Comparison of ENCODE assay signal across 10 cellular contexts in genomic region chr5:172868436-172868923, GRCh38. TPM values are rescaled to one million over a fixed set of nuclear protein-coding genes. Genes with fewer than 3 reads are reported as not detected.
DNase-seq lines count a peak whose midpoint lies in the region; ATAC-seq and TF ChIP-seq lines count a peak whose summit lies in the region.
"Had no signal": no experiment of that assay in that cellular context is flagged by ENCODE, and none has a peak within 500 bp of the region (broad histone marks: within the 10 kb centered on the region; RNA-seq: fewer than 3 reads in every experiment).

No MANE protein-coding gene starts in this region.

- peak overlapping the region; percentile 75 to 96 (median 90) for H3K4me2 ChIP-seq in BLaER1 treated with 17β-estradiol and CSF1 and Interleukin-3, amounts not matched to agents 10 nM and 100 nM

- H3K4me3 Mint-ChIP-seq in activated CD8-positive, alpha-beta memory T cell treated with anti-CD3 and anti-CD28 coated beads, Interleukin-2, amount 10 ng/mL, durations not matched to agents 7 days and 5 days: no peak overlapping the region

- H3K27me3 ChIP-seq in BLaER1 treated with 17β-estradiol and CSF1 and Interleukin-3, amounts not matched to agents 10 nM and 100 nM: no peaks in the 10 kb centered on the region
- no peaks in the 10 kb centered on the region for H3K27me3 ChIP-seq in psoas muscle (ENCODE audit: insufficient read depth in 3 of 3, low read length in 2 of 3)

- H3K9me3 ChIP-seq in BLaER1 treated with 17β-estradiol and CSF1 and Interleukin-3, amounts not matched to agents 10 nM and 100 nM (replicated peaks in 1 of 11): no peaks in the 10 kb centered on the region
- H3K9me3 ChIP-seq in psoas muscle: no peaks in the 10 kb centered on the region

- H3K4me1 ChIP-seq in BLaER1 treated with 17β-estradiol and CSF1 and Interleukin-3, amounts not matched to agents 10 nM and 100 nM: peaks cover 65 to 99% (median 93%) of the 10 kb centered on the region in 10 experiments
- H3K4me1 ChIP-seq in psoas muscle: peaks cover 91% of the 10 kb centered on the region

- H4K20me1 ChIP-seq in BLaER1 treated with 17β-estradiol and CSF1 and Interleukin-3, amounts not matched to agents 10 nM and 100 nM: peaks cover 5 to 85% (median 19%) of the 10 kb centered on the region in 11 experiments; a peak in 16 of 22 replicates

- WGBS in psoas muscle, 3 donors: 25 to 48% (median 31%) methylated on average over 9 of the region's 9 CpGs

- peak overlapping the region in 5 of 10 experiments; percentile 6 to 37 (median 21); a peak in 5 of 20 replicates for H3K4me3 ChIP-seq in BLaER1 treated with 17β-estradiol and CSF1 and Interleukin-3, amounts not matched to agents 10 nM and 100 nM
- peak overlapping the region; percentile 5 for H3K4me3 ChIP-seq in psoas muscle

- TF ChIP-seq CTCF in psoas muscle (IDR thresholded peaks at IDR 0.05): no peak

- intact Hi-C loops in psoas muscle (cut with DNase I): loop anchor here (2.0 to 10.0 kb wide), 4 partner anchors 34 to 98 kb away; partner anchors contain the start of gene DUSP1 (in 2 of the 2)

- ATAC-seq in SK-N-SH treated with all-trans-retinoic acid at 6 μM for 48 hours (peak; percentile 15), psoas muscle (peak in 3 of 4 donors; percentile 12 to 46 (median 24)), GM19395 (IDR thresholded peaks at IDR 0.05; ENCODE audit: unreplicated experiment) (no peak)
- no peak for ATAC-seq in activated CD8-positive, alpha-beta memory T cell treated with anti-CD3 and anti-CD28 coated beads, Interleukin-2, amount 10 ng/mL, durations not matched to agents 7 days and 5 days

- H3K9me3 Mint-ChIP-seq in activated CD8-positive, alpha-beta memory T cell treated with anti-CD3 and anti-CD28 coated beads, Interleukin-2, amount 10 ng/mL, durations not matched to agents 7 days and 5 days (ENCODE audit: low read depth): no peaks in the 10 kb centered on the region

- peaks cover 0 to 39% (median 4%) of the 10 kb centered on the region in 11 experiments; a peak in 11 of 22 replicates for H3K36me3 ChIP-seq in BLaER1 treated with 17β-estradiol and CSF1 and Interleukin-3, amounts not matched to agents 10 nM and 100 nM
- no peaks in the 10 kb centered on the region for H3K36me3 ChIP-seq in psoas muscle (ENCODE audit: insufficient read depth in 1 of 2, low read depth in 1 of 2)

- no peaks in the 10 kb centered on the region for H3K36me3 Mint-ChIP-seq in activated CD8-positive, alpha-beta memory T cell treated with anti-CD3 and anti-CD28 coated beads, Interleukin-2, amount 10 ng/mL, durations not matched to agents 7 days and 5 days

- DNase-seq in fibroblast of gingiva (ENCODE audit: low read depth): peak; percentile 29
- peak in 1 of 2 donors; percentile 47 for DNase-seq in psoas muscle
- no peak for DNase-seq in central memory CD4-positive, alpha-beta T cell
- DNase-seq in activated CD8-positive, alpha-beta memory T cell treated with anti-CD3 and anti-CD28 coated beads, Interleukin-2, amount 10 ng/mL, durations not matched to agents 7 days and 5 days: no peak
- DNase-seq in GDM1 (lab: John Stamatoyannopoulos, UW): no peak
- DNase-seq: DMS79 treated with DMSO at 0.1 percent for 48 hours, NCI-H1694 had no signal

- peak overlapping the region in 10 of 11 experiments; percentile 73 to 88 (median 84); a peak in 18 of 22 replicates for H3K27ac ChIP-seq in BLaER1 treated with 17β-estradiol and CSF1 and Interleukin-3, amounts not matched to agents 10 nM and 100 nM
- peak overlapping the region; percentile 95 for H3K27ac ChIP-seq in psoas muscle

- H3K4me1 Mint-ChIP-seq in activated CD8-positive, alpha-beta memory T cell treated with anti-CD3 and anti-CD28 coated beads, Interleukin-2, amount 10 ng/mL, durations not matched to agents 7 days and 5 days: peaks cover 10% of the 10 kb centered on the region

- peak overlapping the region in 10 of 11 experiments; percentile 8 to 80 (median 73); a peak in 17 of 22 replicates for H3K9ac ChIP-seq in BLaER1 treated with 17β-estradiol and CSF1 and Interleukin-3, amounts not matched to agents 10 nM and 100 nM

- H3K27me3 Mint-ChIP-seq in activated CD8-positive, alpha-beta memory T cell treated with anti-CD3 and anti-CD28 coated beads, Interleukin-2, amount 10 ng/mL, durations not matched to agents 7 days and 5 days: no peaks in the 10 kb centered on the region

- H3K27ac Mint-ChIP-seq in activated CD8-positive, alpha-beta memory T cell treated with anti-CD3 and anti-CD28 coated beads, Interleukin-2, amount 10 ng/mL, durations not matched to agents 7 days and 5 days: no peak overlapping the region

- CTCF ChIA-PET in activated CD8-positive, alpha-beta memory T cell treated with anti-CD3 and anti-CD28 coated beads, Interleukin-2, amount 10 ng/mL, durations not matched to agents 7 days and 5 days (lab: Charles Lee): no interaction called here

TF ChIP-seq in SK-N-SH treated with all-trans-retinoic acid at 6 μM for 48 hours, 23 proteins besides CTCF, POLR2A, EP300 and RAD21:
- TF ChIP-seq SNAI2 (CRISPR knock-in tag; IDR thresholded peaks at IDR 0.05) (no peak), ZNF565 (CRISPR knock-in tag; conservative IDR thresholded peaks at IDR 0.05; ENCODE audit: low read depth) (no peak), ZNF8 (CRISPR knock-in tag; IDR thresholded peaks at IDR 0.05) (no peak), POU6F1 (CRISPR knock-in tag; IDR thresholded peaks at IDR 0.05; ENCODE audit: borderline replicate concordance, low read depth) (no peak), RARB (CRISPR knock-in tag; IDR thresholded peaks at IDR 0.05) (no peak), ISL1 (CRISPR knock-in tag; IDR thresholded peaks at IDR 0.05) (peak; percentile 12; the same call in 1 of the 2 replicates), ZFP3 (CRISPR knock-in tag; IDR thresholded peaks at IDR 0.05) (no peak), TSHZ2 (CRISPR knock-in tag; IDR thresholded peaks at IDR 0.05) (peak; percentile 40; the same call in 1 of the 2 replicates), PPARA (CRISPR knock-in tag; IDR thresholded peaks at IDR 0.05; ENCODE audit: borderline replicate concordance) (no peak), GLIS3 (CRISPR knock-in tag; IDR thresholded peaks at IDR 0.05) (no peak), BACH2 (CRISPR knock-in tag; IDR thresholded peaks at IDR 0.05; ENCODE audit: borderline replicate concordance) (no peak)
TF ChIP-seq in SK-N-SH treated with all-trans-retinoic acid at 6 μM for 48 hours: peak in this region for 2.

RNA-seq across cellular contexts. Expression of gene ERGIC1, which starts 34.4 kb away (rescaled TPM):
- 10 to 100 TPM; 49.9 to 86.5 (median 53.7) TPM for total RNA-seq in psoas muscle
- polyA plus RNA-seq in psoas muscle: 100 to 1,000 TPM in 1 of 3 donors, 10 to 100 TPM in 2; 50.5 to 116 (median 60.1) TPM
- 10 to 100 TPM; 30.9 to 34.7 TPM for total RNA-seq in activated CD8-positive, alpha-beta memory T cell treated with anti-CD3 and anti-CD28 coated beads, Interleukin-2, amount 10 ng/mL, durations not matched to agents 7 days and 5 days

Comparison
In these comparisons a context has a peak if more than half of its experiments do, and no peak if none do; other contexts are left out.
1. ATAC-seq: peak in SK-N-SH treated with all-trans-retinoic acid at 6 μM for 48 hours (single experiment) and psoas muscle (3 of 4); none in GM19395 (single experiment) and activated CD8-positive, alpha-beta memory T cell treated with anti-CD3 and anti-CD28 coated beads, Interleukin-2, amount 10 ng/mL, durations not matched to agents 7 days and 5 days (single experiment).